8 cellular contexts compared by ENCODE assay signal in genomic region chr5:141040763-141041426, GRCh38. TPM values are rescaled to one million over a fixed set of nuclear protein-coding genes. Genes with fewer than 3 reads are reported as not detected.
A peak's percentile ranks its signal among the peaks of the same experiment; 100 is the strongest.
DNase-seq lines count a peak whose midpoint lies in the region; ATAC-seq lines count a peak whose summit lies in the region.

No MANE protein-coding gene starts in this region.

- DNase-seq in GM03348 (ENCODE audit: low spot score) = peak; percentile 78
- peak; percentile 97 for DNase-seq in NCI-H446 treated with DMSO at 0.1 percent for 48 hours (lab: John Stamatoyannopoulos, UW)
- peak; percentile 87 for DNase-seq in activated CD4-positive, alpha-beta T cell treated with anti-CD3 and anti-CD28 coated beads for 48 hours
- DNase-seq in dermis microvascular lymphatic vessel endothelial cell (ENCODE audit: low read depth in 2 of 2) = peak; percentile 55 to 78
- DNase-seq in left lobe of liver (ENCODE audit: low spot score) = peak; percentile 88
- peak; percentile 68 to 78 for DNase-seq in stimulated activated CD4-positive, alpha-beta T cell treated with anti-CD3 and anti-CD28 coated beads, Interleukin-2, amount 100 ng/mL, for 24 hours

- ATAC-seq in HG03139 (IDR thresholded peaks at IDR 0.05; ENCODE audit: unreplicated experiment) = peak; percentile 81
- ATAC-seq in left lobe of liver = peak; percentile 99
- ATAC-seq in HG03045 (IDR thresholded peaks at IDR 0.05; ENCODE audit: unreplicated experiment) = no peak

RNA-seq across cellular contexts. Expression of gene PCDHB1, which starts 10.3 kb away (rescaled TPM):
- not detected in 2 replicates for total RNA-seq in dermis microvascular lymphatic vessel endothelial cell
- not detected for total RNA-seq in left lobe of liver

RNA-seq across cellular contexts. Expression of gene PCDHB2, which starts 53.5 kb away (rescaled TPM):
- total RNA-seq in dermis microvascular lymphatic vessel endothelial cell (0.39 and 1.3 TPM in 2 replicates), left lobe of liver (0.08 TPM)

RNA-seq across cellular contexts. Expression of gene PCDHB3, which starts 59.4 kb away (rescaled TPM):
- total RNA-seq in dermis microvascular lymphatic vessel endothelial cell = 0.26 and 1.1 TPM in 2 replicates
- 0.15 TPM for total RNA-seq in left lobe of liver
